ENCODE assay signal across 1 cellular context in genomic region chr4:73178389-73178788, GRCh38.
TF ChIP-seq lines count a peak whose summit lies in the region.

No MANE protein-coding gene starts in this region.

TF ChIP-seq in HepG2, 621 proteins besides CTCF, POLR2A, EP300 and RAD21 (continued from another document):
- TF ChIP-seq ZIK1 (CRISPR knock-in tag; IDR thresholded peaks at IDR 0.05; ENCODE audit: borderline replicate concordance, low read depth): no peak
- no peak for TF ChIP-seq REXO4 (CRISPR knock-in tag; IDR thresholded peaks at IDR 0.05; ENCODE audit: borderline replicate concordance)
- TF ChIP-seq KLF9 (CRISPR knock-in tag; IDR thresholded peaks at IDR 0.05; ENCODE audit: low read depth): no peak
- no peak for TF ChIP-seq TCF12 (IDR thresholded peaks at IDR 0.05)
- TF ChIP-seq TCF12 (CRISPR knock-in tag; IDR thresholded peaks at IDR 0.05): no peak
